Comparison of ENCODE assay signal across 8 cellular contexts in genomic region chr16:2720719-2721633, GRCh38.
DNase-seq lines count a peak whose midpoint lies in the region; ATAC-seq lines count a peak whose summit lies in the region.

No MANE protein-coding gene starts in this region.

- H3K27ac Mint-ChIP-seq in central memory CD8-positive, alpha-beta T cell (ENCODE audit: low read depth), result peak overlapping the region; percentile 70

- H3K9me3 Mint-ChIP-seq in central memory CD8-positive, alpha-beta T cell, result no peaks in the 10 kb centered on the region

- peak; percentile 90 for DNase-seq in AG08395 (ENCODE audit: low spot score)
- DNase-seq in NCI-H2196 (lab: John Stamatoyannopoulos, UW; ENCODE audit: unreplicated experiment), result peak; percentile 93
- peak; percentile 80 to 82 (median 81) for DNase-seq in activated CD4-positive, CD25-positive, alpha-beta regulatory T cell (lab: John Stamatoyannopoulos, UW)
- DNase-seq in central memory CD8-positive, alpha-beta T cell (ENCODE audit: low spot score in 2 of 2), result peak; percentile 67 to 72
- DNase-seq in kidney glomerular epithelial cell (lab: John Stamatoyannopoulos, UW), result peak; percentile 29
- DNase-seq in stimulated activated CD4-positive, alpha-beta T cell treated with anti-CD3 and anti-CD28 coated beads, Interleukin-1b, Interleukin-23, amount 100 ng/mL, for 24 hours (ENCODE audit: low read depth in 4 of 4, low spot score in 1 of 4), result peak; percentile 73 to 90 (median 80)

- peak overlapping the region; percentile 78 for H3K4me3 Mint-ChIP-seq in central memory CD8-positive, alpha-beta T cell

- ATAC-seq in GM18867 (IDR thresholded peaks at IDR 0.05; ENCODE audit: unreplicated experiment) (peak; percentile 75), HG03097 (IDR thresholded peaks at IDR 0.05; ENCODE audit: low FRiP score, unreplicated experiment) (peak; percentile 83)
- ATAC-seq in central memory CD8-positive, alpha-beta T cell (replicated peaks; ENCODE audit: extremely low read depth, poor library complexity, severe bottlenecking), result peak; percentile 91

- peaks cover 20% of the 10 kb centered on the region for H3K27me3 Mint-ChIP-seq in central memory CD8-positive, alpha-beta T cell

- H3K36me3 Mint-ChIP-seq in central memory CD8-positive, alpha-beta T cell (ENCODE audit: insufficient read depth), result peaks cover 3% of the 10 kb centered on the region

- peaks cover 3% of the 10 kb centered on the region for H3K4me1 Mint-ChIP-seq in central memory CD8-positive, alpha-beta T cell

Comparison
In these comparisons a context has a peak if more than half of its experiments do, and no peak if none do; other contexts are left out.
1. Peak in every context shown above with its lines: DNase-seq and ATAC-seq.
2. DNase-seq: peak in every context shown above with its lines; median percentile 93 in NCI-H2196; 90 in AG08395; 81 in activated CD4-positive, CD25-positive, alpha-beta regulatory T cell; 80 in stimulated activated CD4-positive, alpha-beta T cell treated with anti-CD3 and anti-CD28 coated beads, Interleukin-1b, Interleukin-23, amount 100 ng/mL, for 24 hours; 70 in central memory CD8-positive, alpha-beta T cell; 29 in kidney glomerular epithelial cell.